In genomic region chr19:41705393-41706174, GRCh38 we compare ENCODE assay signal across 10 cellular contexts. TPM values are rescaled to one million over a fixed set of nuclear protein-coding genes. Genes with fewer than 3 reads are reported as not detected.
DNase-seq lines count a peak whose midpoint lies in the region; ATAC-seq and TF ChIP-seq lines count a peak whose summit lies in the region.
"Had no signal": no experiment of that assay in that cellular context is flagged by ENCODE, and none has a peak within 500 bp of the region (broad histone marks: within the 10 kb centered on the region; RNA-seq: fewer than 3 reads in every experiment).

No MANE protein-coding gene starts in this region.

- TF ChIP-seq CTCF in uterus (IDR thresholded peaks at IDR 0.05), result no peak

- no peaks in the 10 kb centered on the region for H3K4me1 ChIP-seq in uterus

- no peak overlapping the region for H3K4me3 ChIP-seq in uterus
- H3K4me3 ChIP-seq: BLaER1 treated with 17β-estradiol and CSF1 and Interleukin-3, amounts not matched to agents 10 nM and 100 nM had no signal

- TF ChIP-seq POLR2A in uterus (IDR thresholded peaks at IDR 0.05), result no peak

- no peaks in the 10 kb centered on the region for H3K27me3 ChIP-seq in uterus

- no peaks in the 10 kb centered on the region for H3K36me3 ChIP-seq in uterus
- H3K36me3 ChIP-seq: BLaER1 treated with 17β-estradiol and CSF1 and Interleukin-3, amounts not matched to agents 10 nM and 100 nM had no signal

- intact Hi-C loops in uterus (cut with DNase I; ENCODE audit: low total_unique reads), result no loop called here

- H3K9me3 ChIP-seq in uterus, result no peaks in the 10 kb centered on the region
- H3K9me3 ChIP-seq: BLaER1 treated with 17β-estradiol and CSF1 and Interleukin-3, amounts not matched to agents 10 nM and 100 nM had no signal

- DNase-seq in A172 (ENCODE audit: low spot score) (peak; percentile 25), HuH-7 (ENCODE audit: low spot score) (peak; percentile 54), iris pigment epithelial cell (ENCODE audit: low read depth) (peak; percentile 8), uterus (no peak), ureter (ENCODE audit: low spot score) (no peak)
- peak; percentile 69 for DNase-seq in activated CD8-positive, alpha-beta memory T cell treated with anti-CD3 and anti-CD28 coated beads for 24 hours
- DNase-seq: NCI-H187 had no signal

- ATAC-seq in GM18519 (IDR thresholded peaks at IDR 0.05; ENCODE audit: low FRiP score, unreplicated experiment), result no peak
- ATAC-seq in GM18873 (IDR thresholded peaks at IDR 0.05; ENCODE audit: low FRiP score, unreplicated experiment), result no peak

- H3K27ac ChIP-seq in uterus, result no peak overlapping the region
- H3K27ac ChIP-seq: BLaER1 treated with 17β-estradiol and CSF1 and Interleukin-3, amounts not matched to agents 10 nM and 100 nM had no signal

RNA-seq across cellular contexts. Expression of gene CEACAM5, which starts 2.8 kb away (rescaled TPM):
- total RNA-seq in A172 (2014; rRNA removed; shearing (Covaris generic)), result not detected in 2 replicates
- total RNA-seq in uterus (under 1 TPM in 2 of 4 donors, not detected in 2; 0.29 to 0.51 TPM), ureter (0.36 TPM)

RNA-seq across cellular contexts. Expression of gene CEACAM7, which starts 17.5 kb away (rescaled TPM):
- total RNA-seq in A172 (2014; rRNA removed; shearing (Covaris generic)), result not detected in 2 replicates
- total RNA-seq in uterus (1 to 10 TPM in 1 of 4 donors, under 1 TPM in 2, not detected in 1; 0.49 to 1.8 (median 0.51) TPM), ureter (0.36 TPM)

RNA-seq across cellular contexts. Expression of gene CEACAM6, which starts 49.7 kb away (rescaled TPM):
- not detected in 2 replicates for total RNA-seq in A172 (2014; rRNA removed; shearing (Covaris generic))
- total RNA-seq in uterus (under 1 TPM in 1 of 4 donors, not detected in 3; 0.41 TPM), ureter (0.86 TPM)

Comparison
In these comparisons a context has a peak if more than half of its experiments do, and no peak if none do; other contexts are left out.
1. DNase-seq: peak in A172 (single experiment), HuH-7 (single experiment), activated CD8-positive, alpha-beta memory T cell treated with anti-CD3 and anti-CD28 coated beads for 24 hours (single experiment) and iris pigment epithelial cell (single experiment); none in uterus (0 of 2) and ureter (single experiment).